Comparison of ENCODE assay signal across 8 cellular contexts in the genomic region with DNA sequence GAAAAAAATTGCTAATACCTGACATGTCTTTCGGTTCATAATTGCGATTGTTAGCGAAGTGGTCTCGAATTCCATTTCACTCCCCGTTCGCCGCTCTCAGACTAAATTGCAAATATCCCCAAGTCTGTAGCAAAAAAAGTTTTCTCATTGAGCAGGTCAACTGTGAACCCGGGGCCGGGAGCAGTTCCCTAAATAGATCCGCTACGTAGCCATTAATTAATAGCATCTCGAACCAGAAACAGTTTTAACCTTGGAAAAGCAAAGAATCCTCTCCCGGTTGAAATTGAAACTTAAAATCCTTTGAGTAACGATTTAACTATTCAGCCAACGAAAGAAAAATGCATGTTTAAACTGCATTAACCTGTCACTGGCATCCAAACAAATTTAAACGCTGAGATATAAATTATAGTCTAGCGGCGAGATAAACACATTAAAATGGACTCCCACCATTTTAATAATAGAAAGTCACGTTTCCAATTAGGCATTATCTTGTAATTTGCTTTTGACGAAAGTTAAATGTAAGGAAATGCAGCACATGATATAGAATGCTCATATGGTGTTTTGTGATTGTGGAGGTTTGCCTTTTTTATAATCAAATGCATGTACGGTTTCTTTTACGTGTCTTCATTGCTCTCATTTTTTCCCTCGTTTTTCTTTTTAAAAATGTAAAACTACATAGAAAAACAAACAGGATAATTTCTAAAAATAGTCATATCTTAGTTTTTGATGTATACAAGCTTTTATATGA. TPM values are rescaled to one million over a fixed set of nuclear protein-coding genes. Genes with fewer than 3 reads are reported as not detected.
DNase-seq lines count a peak whose midpoint lies in the region; ATAC-seq and TF ChIP-seq lines count a peak whose summit lies in the region.

No MANE protein-coding gene starts in this region.

- peak overlapping the region; percentile 72 for H3K4me3 Mint-ChIP-seq in activated CD4-positive, alpha-beta T cell treated with anti-CD3 and anti-CD28 coated beads for 36 hours

- peaks cover 6% of the 10 kb centered on the region for H3K36me3 Mint-ChIP-seq in activated CD4-positive, alpha-beta T cell treated with anti-CD3 and anti-CD28 coated beads for 36 hours (ENCODE audit: low read depth)

- POLR2A ChIA-PET in activated CD4-positive, alpha-beta T cell treated with anti-CD3 and anti-CD28 coated beads for 36 hours (lab: Charles Lee): no interaction called here
- POLR2A ChIA-PET in Panc1 (lab: Charles Lee): no interaction called here

- CTCF ChIA-PET in activated CD4-positive, alpha-beta T cell treated with anti-CD3 and anti-CD28 coated beads for 36 hours (lab: Charles Lee): no interaction called here
- CTCF ChIA-PET in Panc1 (lab: Charles Lee): no interaction called here

- peak overlapping the region; percentile 58 for H3K9ac ChIP-seq in fibroblast of lung (ENCODE audit: insufficient read depth, low read length)

- no TSS peak for BruUV-seq in Panc1 (replicated peaks; lab: Mats Ljungman, UMichigan)

- no peak for DNase-seq in activated CD4-positive, alpha-beta T cell treated with anti-CD3 and anti-CD28 coated beads for 36 hours
- DNase-seq in activated CD4-positive, alpha-beta T cell treated with anti-CD3 and anti-CD28 coated beads for 4 hours: no peak
- DNase-seq in Panc1 (ENCODE audit: low read depth, low spot score) (no peak), fibroblast of lung (ENCODE audit: low read depth in 2 of 2) (peak in 1 of 2 donors; percentile 18), sciatic nerve (ENCODE audit: low spot score) (no peak), putamen (ENCODE audit: low spot score) (no peak), COR-L47 (lab: John Stamatoyannopoulos, UW) (no peak)

- peak overlapping the region; percentile 39 for H2AFZ ChIP-seq in fibroblast of lung (ENCODE audit: low read length)

- ATAC-seq in activated CD4-positive, alpha-beta T cell treated with anti-CD3 and anti-CD28 coated beads for 36 hours: no peak
- ATAC-seq in Panc1 (no peak), sciatic nerve (peak; percentile 39), GM19467 (IDR thresholded peaks at IDR 0.05; ENCODE audit: unreplicated experiment) (no peak)

- H3K27ac Mint-ChIP-seq in activated CD4-positive, alpha-beta T cell treated with anti-CD3 and anti-CD28 coated beads for 36 hours: no peak overlapping the region

- H3K4me1 Mint-ChIP-seq in activated CD4-positive, alpha-beta T cell treated with anti-CD3 and anti-CD28 coated beads for 36 hours: peaks cover 8% of the 10 kb centered on the region

- intact Hi-C loops in activated CD4-positive, alpha-beta T cell treated with anti-CD3 and anti-CD28 coated beads for 36 hours (cut with DNase I, micrococcal nuclease): loop anchor here in 1 of 2 experiments (1.0 to 10.0 kb wide), 4 partner anchors 66 to 950 kb away; a partner anchor contains a TSS
- intact Hi-C loops in Panc1 (cut with micrococcal nuclease; ENCODE audit: unreplicated experiment): loop anchor here (10.0 kb wide), 1 partner anchor 100 kb away; no protein-coding TSS in a partner anchor
- intact Hi-C loops in sciatic nerve (cut with DNase I): no loop called here

- peaks cover 59% of the 10 kb centered on the region for H3K27me3 Mint-ChIP-seq in activated CD4-positive, alpha-beta T cell treated with anti-CD3 and anti-CD28 coated beads for 36 hours

- no peaks in the 10 kb centered on the region for H3K79me2 ChIP-seq in fibroblast of lung (ENCODE audit: control insufficient read depth, insufficient read depth, low read length)

- TF ChIP-seq CTCF in Panc1 (IDR thresholded peaks at IDR 0.05) (no peak), fibroblast of lung (conservative IDR thresholded peaks at IDR 0.05 in 1 of 2, IDR thresholded peaks at IDR 0.05 in 1 of 2; ENCODE audit: low read depth in 1 of 2, low read length in 2 of 2) (no peak)

- no peaks in the 10 kb centered on the region for H3K36me3 ChIP-seq in Panc1 (ENCODE audit: control insufficient read depth, insufficient read depth, low read length)
- H3K36me3 ChIP-seq in fibroblast of lung (ENCODE audit: control insufficient read depth, insufficient read depth, low read length): no peaks in the 10 kb centered on the region

- H3K9me3 ChIP-seq in Panc1 (ENCODE audit: control insufficient read depth, insufficient read depth, low read depth, low read length): no peaks in the 10 kb centered on the region
- H3K9me3 ChIP-seq in fibroblast of lung (ENCODE audit: control insufficient read depth, insufficient read depth, low read depth, low read length): peaks cover 7% of the 10 kb centered on the region

- H3K9me3 Mint-ChIP-seq in activated CD4-positive, alpha-beta T cell treated with anti-CD3 and anti-CD28 coated beads for 36 hours (ENCODE audit: low read depth): peaks cover 7% of the 10 kb centered on the region

- H4K20me1 ChIP-seq in fibroblast of lung (ENCODE audit: control insufficient read depth, extremely low read depth, insufficient read depth, low read length): no peaks in the 10 kb centered on the region

- in situ Hi-C loops in Panc1 (cut with HindIII; ENCODE audit: low pct_unique_long_range_greater_than_20kb, low sequenced_read_pairs): no loop called here

- H3K27me3 ChIP-seq in Panc1 (ENCODE audit: control insufficient read depth, insufficient read depth, low read length) (peaks cover 46% of the 10 kb centered on the region), fibroblast of lung (ENCODE audit: control insufficient read depth, insufficient read depth, low read length) (peaks cover 25% of the 10 kb centered on the region)

- peak overlapping the region; percentile 56 to 63 for H3K4me3 ChIP-seq in Panc1 (ENCODE audit: low read depth in 2 of 2, low read length in 2 of 2)
- H3K4me3 ChIP-seq in fibroblast of lung (replicated peaks in 1 of 4; ENCODE audit: control extremely low read depth in 1 of 4, insufficient read depth in 1 of 4, low read depth in 3 of 4, low read length in 4 of 4): peak overlapping the region; percentile 56 to 85 (median 62)

- H3K27ac ChIP-seq in Panc1 (ENCODE audit: low read length) (no peak overlapping the region), fibroblast of lung (ENCODE audit: insufficient read depth, low read length) (peak overlapping the region; percentile 23)

- H3K4me1 ChIP-seq in Panc1 (ENCODE audit: control insufficient read depth, insufficient read depth, low read length) (peaks cover 3% of the 10 kb centered on the region; the same call in 1 of the 2 replicates), fibroblast of lung (ENCODE audit: control insufficient read depth, extremely low read depth, insufficient read depth, low read length) (no peaks in the 10 kb centered on the region)

- H3K4me2 ChIP-seq in fibroblast of lung (ENCODE audit: extremely low read depth, insufficient read depth, low read length): peak overlapping the region; percentile 92

RNA-seq across cellular contexts. Expression of a gene that starts 0.7 kb away (rescaled TPM):
- not detected for total RNA-seq in activated CD4-positive, alpha-beta T cell treated with anti-CD3 and anti-CD28 coated beads for 36 hours
- 0.39 TPM for total RNA-seq in Panc1 (2021; ENCODE audit: unreplicated experiment)
- 0.27 TPM for polyA plus RNA-seq in Panc1 (2012; ENCODE audit: insufficient read length)
- total RNA-seq in fibroblast of lung: under 0.01 TPM in 2 replicates
- polyA plus RNA-seq in fibroblast of lung: 0.05 and 0.27 TPM in 2 replicates
- polyA plus RNA-seq in fibroblast of lung (2012): 0.12 and 0.34 TPM in 2 replicates
- polyA minus RNA-seq in fibroblast of lung (ENCODE audit: low replicate concordance): 0.16 TPM in 1 of 2 replicates, not detected in the other
- 1.1 TPM for total RNA-seq in sciatic nerve

RNA-seq across cellular contexts. Expression of a gene that starts 48.4 kb away (rescaled TPM):
- total RNA-seq in activated CD4-positive, alpha-beta T cell treated with anti-CD3 and anti-CD28 coated beads for 36 hours: not detected
- total RNA-seq in Panc1 (2021; ENCODE audit: unreplicated experiment): not detected
- polyA plus RNA-seq in Panc1 (2012; ENCODE audit: insufficient read length): not detected
- total RNA-seq in fibroblast of lung: not detected in 2 replicates
- polyA plus RNA-seq in fibroblast of lung: not detected in 2 replicates
- polyA plus RNA-seq in fibroblast of lung (2012): not detected in 2 replicates
- polyA minus RNA-seq in fibroblast of lung (ENCODE audit: low replicate concordance): not detected in 2 replicates
- not detected for total RNA-seq in sciatic nerve
